In the genomic region with DNA sequence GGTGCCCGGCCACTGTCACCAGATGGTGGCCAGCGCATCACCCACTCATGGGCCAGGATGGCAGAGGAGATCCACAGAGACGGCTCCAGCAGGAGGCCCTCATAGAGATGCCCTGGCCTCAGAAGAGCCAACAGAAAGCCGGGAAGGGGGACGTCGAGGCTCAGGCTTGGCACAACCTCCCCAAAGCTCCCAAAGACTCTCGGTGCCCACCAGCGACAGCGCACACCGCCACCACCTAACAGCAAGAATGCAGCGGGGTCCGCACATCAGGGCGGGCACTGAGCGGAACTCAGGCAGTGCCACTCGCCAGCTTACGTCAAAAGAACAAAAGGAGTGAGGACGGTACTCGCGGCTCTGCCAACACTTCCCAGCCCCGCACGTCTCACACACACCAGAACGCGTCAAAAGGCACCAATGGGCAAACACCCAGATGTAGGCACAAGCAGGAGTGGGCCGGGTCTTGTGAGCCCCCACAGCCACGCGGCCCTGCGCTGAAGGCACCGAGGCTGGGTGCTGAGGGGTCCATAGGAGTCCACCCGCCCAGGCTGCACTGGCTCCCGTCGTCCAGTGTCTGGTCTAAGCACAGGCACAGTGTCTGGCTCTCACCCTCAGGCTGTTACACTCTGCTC, we compare ENCODE assay signal across 9 cellular contexts. TPM values are rescaled to one million over a fixed set of nuclear protein-coding genes. Genes with fewer than 3 reads are reported as not detected.
A peak's percentile ranks its signal among the peaks of the same experiment; 100 is the strongest.
DNase-seq lines count a peak whose midpoint lies in the region; ATAC-seq and TF ChIP-seq lines count a peak whose summit lies in the region.
"Not testable (repeated sequence)": the region's sequence is repeated elsewhere in the genome, so short reads cannot be mapped to it uniquely, and the experiment has no call there.
"Had no signal": no experiment of that assay in that cellular context is flagged by ENCODE, and none has a peak within 500 bp of the region (broad histone marks: within the 10 kb centered on the region; RNA-seq: fewer than 3 reads in every experiment).

No MANE protein-coding gene starts in this region.

- not testable (repeated sequence) for DNase-seq in GM23338 (ENCODE audit: low spot score); central memory CD8-positive, alpha-beta T cell (ENCODE audit: low spot score in 2 of 2); glutamatergic neuron; osteocyte (ENCODE audit: extremely low spot score, unreplicated experiment); stomach
- DNase-seq in medulla oblongata (ENCODE audit: extremely low spot score), result peak; percentile 62

- H3K79me2 ChIP-seq in GM23338 (replicated peaks; ENCODE audit: insufficient read depth), result peaks cover 22% of the 10 kb centered on the region

- H4K20me1 ChIP-seq in GM23338 (replicated peaks; ENCODE audit: insufficient read depth), result not testable (repeated sequence)

- peak overlapping the region; percentile 41; the same call in 1 of the 3 replicates for H3K4me3 Mint-ChIP-seq in GM23338
- peak overlapping the region; percentile 43 for H3K4me3 Mint-ChIP-seq in central memory CD8-positive, alpha-beta T cell
- H3K4me3 Mint-ChIP-seq in glutamatergic neuron (ENCODE audit: unreplicated experiment), result peak overlapping the region; percentile 25
- H3K4me3 Mint-ChIP-seq in osteocyte (ENCODE audit: unreplicated experiment), result peak overlapping the region; percentile 56

- peak overlapping the region; percentile 82 for H3K27ac Mint-ChIP-seq in GM23338
- not testable (repeated sequence) for H3K27ac Mint-ChIP-seq in central memory CD8-positive, alpha-beta T cell (ENCODE audit: low read depth)
- H3K27ac Mint-ChIP-seq in glutamatergic neuron (ENCODE audit: unreplicated experiment), result peak overlapping the region; percentile 91
- peak overlapping the region; percentile 81 for H3K27ac Mint-ChIP-seq in osteocyte (ENCODE audit: unreplicated experiment)

- TF ChIP-seq POLR2A in stomach (IDR thresholded peaks at IDR 0.05), result not testable (repeated sequence)

- not testable (repeated sequence) for ATAC-seq in GM23338; central memory CD8-positive, alpha-beta T cell (replicated peaks; ENCODE audit: extremely low read depth, poor library complexity, severe bottlenecking)

- intact Hi-C loops in stomach (cut with DNase I; ENCODE audit: low total_unique reads), result not testable (repeated sequence)

- not testable (repeated sequence) for TF ChIP-seq CTCF in GM23338 (conservative IDR thresholded peaks at IDR 0.05; ENCODE audit: low read depth in 2 of 2); VCaP (conservative IDR thresholded peaks at IDR 0.05); glutamatergic neuron (IDR thresholded peaks at IDR 0.05; ENCODE audit: partially characterized antibody, unreplicated experiment); osteocyte (IDR thresholded peaks at IDR 0.05); stomach (IDR thresholded peaks at IDR 0.05)

- not testable (repeated sequence) for H3K4me1 ChIP-seq in GM23338 (ENCODE audit: insufficient read depth)
- peaks cover 44 to 89% (median 71%) of the 10 kb centered on the region in 4 donors for H3K4me1 ChIP-seq in stomach

- not testable (repeated sequence) for H3K4me3 ChIP-seq in GM23338
- H3K4me3 ChIP-seq in stomach, result peak overlapping the region in 2 of 4 donors; percentile 2 to 9

- not testable (repeated sequence) for H3K9me2 ChIP-seq in GM23338 (ENCODE audit: insufficient read depth)

- H3K36me3 ChIP-seq in GM23338 (ENCODE audit: insufficient read depth); stomach: not testable (repeated sequence)

- not testable (repeated sequence) for H3F3A ChIP-seq in GM23338 (replicated peaks; ENCODE audit: low read depth)

- peaks cover 24% of the 10 kb centered on the region for H3K4me1 Mint-ChIP-seq in GM23338
- not testable (repeated sequence) for H3K4me1 Mint-ChIP-seq in central memory CD8-positive, alpha-beta T cell
- H3K4me1 Mint-ChIP-seq in glutamatergic neuron (ENCODE audit: low read depth, unreplicated experiment), result peaks cover 15% of the 10 kb centered on the region
- peaks cover 49% of the 10 kb centered on the region for H3K4me1 Mint-ChIP-seq in osteocyte (ENCODE audit: unreplicated experiment)

- H3K27me3 Mint-ChIP-seq in GM23338 (ENCODE audit: insufficient read depth, low read depth, poor library complexity); central memory CD8-positive, alpha-beta T cell; glutamatergic neuron (ENCODE audit: unreplicated experiment); osteocyte (ENCODE audit: unreplicated experiment): not testable (repeated sequence)

- WGBS in stomach, 5 donors, result 82 to 89% (median 84%) methylated on average over 23 to 31 of the region's 31 CpGs

- H2AFZ ChIP-seq in GM23338, result not testable (repeated sequence)

- not testable (repeated sequence) for H3K9me3 Mint-ChIP-seq in GM23338; central memory CD8-positive, alpha-beta T cell; glutamatergic neuron (ENCODE audit: unreplicated experiment); osteocyte (ENCODE audit: unreplicated experiment)

- H3K36me3 Mint-ChIP-seq in GM23338 (ENCODE audit: low read depth); central memory CD8-positive, alpha-beta T cell (ENCODE audit: insufficient read depth); glutamatergic neuron (ENCODE audit: unreplicated experiment); osteocyte (ENCODE audit: unreplicated experiment): not testable (repeated sequence)

- H3K27me3 ChIP-seq in GM23338 (ENCODE audit: insufficient read depth); stomach: not testable (repeated sequence)

- H3K9me3 ChIP-seq in stomach, result not testable (repeated sequence)

- peak; percentile 56 for TF ChIP-seq EP300 in stomach (IDR thresholded peaks at IDR 0.05)

- H3K4me2 ChIP-seq in GM23338, result not testable (repeated sequence)

- not testable (repeated sequence) for H3K27ac ChIP-seq in GM23338 (ENCODE audit: low read depth)
- 0 out of 2 replicates have a peak overlapping the region, but pooled peaks have one; percentile 19 for H3K27ac ChIP-seq in VCaP
- H3K27ac ChIP-seq in stomach, result peak overlapping the region; percentile 6 to 96 (median 92)

RNA-seq across cellular contexts. Expression of gene PKD1, which starts 8.7 kb away (rescaled TPM):
- 75.5 and 107 TPM in 2 replicates for total RNA-seq in GM23338 (2014; rRNA removed; shearing (Covaris generic))
- polyA plus RNA-seq in GM23338 (2016; fragmentation: Nextera tagmentation; extraction: Ambion mirVana), result 18.5 and 21.1 TPM in 2 replicates
- 628 TPM for total RNA-seq in glutamatergic neuron (ENCODE audit: unreplicated experiment)
- total RNA-seq in osteocyte, result 169 and 188 TPM in 2 replicates
- total RNA-seq in stomach, result 100 to 1,000 TPM in 3 of 5 donors, 10 to 100 TPM in 2; 88.5 to 776 (median 459) TPM
- polyA plus RNA-seq in stomach, result 10 to 100 TPM; 10.4 to 58.9 (median 22.7) TPM

RNA-seq across cellular contexts. Expression of gene RAB26, which starts 21.4 kb away (rescaled TPM):
- total RNA-seq in GM23338 (2014; rRNA removed; shearing (Covaris generic)), result 3.7 and 4.1 TPM in 2 replicates
- 8.7 and 11.6 TPM in 2 replicates for polyA plus RNA-seq in GM23338 (2016; fragmentation: Nextera tagmentation; extraction: Ambion mirVana)
- 292 TPM for total RNA-seq in glutamatergic neuron (ENCODE audit: unreplicated experiment)
- 2.0 and 3.4 TPM in 2 replicates for total RNA-seq in osteocyte
- total RNA-seq in stomach, result 100 to 1,000 TPM in 1 of 5 donors, 10 to 100 TPM in 1, not detected in 3; 27.2 to 114 TPM
- 10 to 100 TPM; 15.1 to 63.4 (median 20.3) TPM for polyA plus RNA-seq in stomach
- total RNA-seq: mononuclear cell; T-helper 2 cell treated with Interferon-gamma antibody and Interleukin-4, amounts not matched to agents 100 ng/mL and 5 ng/mL, for 36 hours had no signal

RNA-seq across cellular contexts. Expression of gene TRAF7, which starts 28.5 kb away (rescaled TPM):
- total RNA-seq in GM23338 (2014; rRNA removed; shearing (Covaris generic)), result 133 and 143 TPM in 2 replicates
- polyA plus RNA-seq in GM23338 (2016; fragmentation: Nextera tagmentation; extraction: Ambion mirVana), result 36.4 and 41.4 TPM in 2 replicates
- 74.8 TPM for total RNA-seq in glutamatergic neuron (ENCODE audit: unreplicated experiment)
- 78.1 and 84.9 TPM in 2 replicates for total RNA-seq in osteocyte
- total RNA-seq in stomach, result 100 to 1,000 TPM in 1 of 5 donors, 10 to 100 TPM in 4; 20.9 to 204 (median 58.9) TPM
- polyA plus RNA-seq in stomach, result 10 to 100 TPM; 27.1 to 39.5 (median 37.3) TPM
